ENCODE assay signal across 8 cellular contexts in the genomic region with DNA sequence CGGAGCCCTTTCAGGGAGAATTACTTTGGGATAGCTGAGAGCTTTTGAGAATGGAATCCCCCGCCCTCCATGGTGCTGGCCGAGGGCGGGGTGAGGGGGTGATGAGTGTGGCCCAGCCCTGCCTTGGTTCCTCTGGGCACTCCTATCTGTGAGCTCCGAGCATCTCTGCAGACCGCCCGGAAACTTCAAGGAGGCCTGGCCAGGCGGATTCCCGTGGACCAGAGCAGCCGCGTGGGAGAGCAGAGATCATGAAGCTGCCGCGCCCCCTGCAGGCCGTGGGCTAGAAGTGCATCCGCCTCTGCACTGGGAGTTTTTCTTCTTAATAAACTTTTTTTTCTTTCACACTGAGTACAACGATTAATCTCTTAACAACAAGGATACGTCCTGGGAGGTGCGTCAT.
DNase-seq lines count a peak whose midpoint lies in the region; ATAC-seq and TF ChIP-seq lines count a peak whose summit lies in the region.

No MANE protein-coding gene starts in this region.

- H3K36me3 Mint-ChIP-seq in endodermal cell (ENCODE audit: low read depth) = no peaks in the 10 kb centered on the region

- H3K9me3 ChIP-seq in endodermal cell (ENCODE audit: control insufficient read depth, low read length) = no peaks in the 10 kb centered on the region
- no peaks in the 10 kb centered on the region for H3K9me3 ChIP-seq in psoas muscle

- no peaks in the 10 kb centered on the region for H3K9me3 Mint-ChIP-seq in endodermal cell

- H3K27ac Mint-ChIP-seq in endodermal cell = no peak overlapping the region

- no peak overlapping the region for H3K9ac ChIP-seq in endodermal cell (ENCODE audit: extremely low read depth, low read length, poor library complexity, severe bottlenecking)

- WGBS in endodermal cell (ENCODE audit: insufficient coverage in 1 of 2, insufficient read length in 1 of 2), 2 experiments = 31 to 40% methylated on average over 10 to 18 of the region's 18 CpGs
- 6 to 10% (median 8%) methylated on average over 18 of the region's 18 CpGs for WGBS in psoas muscle, 3 donors

- H3K4me3 Mint-ChIP-seq in endodermal cell = no peak overlapping the region

- TF ChIP-seq CTCF in endodermal cell (conservative IDR thresholded peaks at IDR 0.05) = peak; percentile 99
- TF ChIP-seq CTCF in psoas muscle (IDR thresholded peaks at IDR 0.05) = peak; percentile 25

- H3K27me3 ChIP-seq in endodermal cell (ENCODE audit: control insufficient read depth, insufficient read depth, low read length, poor library complexity, severe bottlenecking) = peaks cover 42% of the 10 kb centered on the region
- no peaks in the 10 kb centered on the region for H3K27me3 ChIP-seq in psoas muscle (ENCODE audit: insufficient read depth in 3 of 3, low read length in 2 of 3)

- H3K4me3 ChIP-seq in endodermal cell (ENCODE audit: low read length) = no peak overlapping the region
- no peak overlapping the region for H3K4me3 ChIP-seq in psoas muscle

- H3K27ac ChIP-seq in endodermal cell (ENCODE audit: low read depth, low read length) = no peak overlapping the region
- H3K27ac ChIP-seq in psoas muscle = no peak overlapping the region

- peak; percentile 32 for DNase-seq in stimulated activated CD4-positive, alpha-beta T cell treated with anti-CD3 and anti-CD28 coated beads, Interleukin-1b, Interleukin-23, amount 100 ng/mL, for 48 hours
- DNase-seq in stimulated activated CD4-positive, alpha-beta T cell treated with anti-CD3 and anti-CD28 coated beads, Interleukin-4, amount 100 ng/mL, for 24 hours = no peak
- DNase-seq in NCI-H748 treated with DMSO at 0.1 percent for 48 hours (lab: John Stamatoyannopoulos, UW) (peak; percentile 4), endodermal cell (peak; percentile 87), psoas muscle (peak in 1 of 2 donors; percentile 22), posterior vena cava (ENCODE audit: low spot score) (no peak)
- no peak for DNase-seq in stimulated activated naive CD4-positive, alpha-beta T cell (lab: John Stamatoyannopoulos, UW)

- intact Hi-C loops in psoas muscle (cut with DNase I) = no loop called here
- intact Hi-C loops in posterior vena cava (cut with DNase I) = loop anchor here in 1 of 2 donors (5.0 kb wide), 1 partner anchor 253 kb away; no protein-coding TSS in a partner anchor

- H3K4me1 ChIP-seq in endodermal cell (ENCODE audit: control insufficient read depth, insufficient read depth, low read length) = no peaks in the 10 kb centered on the region
- H3K4me1 ChIP-seq in psoas muscle = no peaks in the 10 kb centered on the region

- H3K4me1 Mint-ChIP-seq in endodermal cell = no peaks in the 10 kb centered on the region

- no peaks in the 10 kb centered on the region for H3K36me3 ChIP-seq in endodermal cell (ENCODE audit: control insufficient read depth, insufficient read depth, low read length)
- no peaks in the 10 kb centered on the region for H3K36me3 ChIP-seq in psoas muscle (ENCODE audit: insufficient read depth in 1 of 2, low read depth in 1 of 2)

- ATAC-seq in psoas muscle (no peak), GM19351 (IDR thresholded peaks at IDR 0.05; ENCODE audit: unreplicated experiment) (no peak)

- H3K27me3 Mint-ChIP-seq in endodermal cell (ENCODE audit: insufficient read depth) = peaks cover 25% of the 10 kb centered on the region

Comparison
In these comparisons a context has a peak if more than half of its experiments do, and no peak if none do; other contexts are left out.
1. DNase-seq: peak in stimulated activated CD4-positive, alpha-beta T cell treated with anti-CD3 and anti-CD28 coated beads, Interleukin-1b, Interleukin-23, amount 100 ng/mL, for 48 hours (single experiment), NCI-H748 treated with DMSO at 0.1 percent for 48 hours (single experiment) and endodermal cell (single experiment); none in stimulated activated CD4-positive, alpha-beta T cell treated with anti-CD3 and anti-CD28 coated beads, Interleukin-4, amount 100 ng/mL, for 24 hours (single experiment), stimulated activated naive CD4-positive, alpha-beta T cell (0 of 6) and posterior vena cava (single experiment).